11 cellular contexts compared by ENCODE assay signal in genomic region chr1:59631561-59631960, GRCh38.
"Had no signal": no experiment of that assay in that cellular context is flagged by ENCODE, and none has a peak within 500 bp of the region (broad histone marks: within the 10 kb centered on the region; RNA-seq: fewer than 3 reads in every experiment).

No MANE protein-coding gene starts in this region.

- H3K36me3 ChIP-seq: colonic mucosa, tibial nerve had no signal

- H3K4me3 ChIP-seq: colonic mucosa, tibial nerve had no signal

- ATAC-seq: activated CD8-positive, alpha-beta T cell treated with anti-CD3 and anti-CD28 coated beads, Interleukin-2, amount 10 ng/mL, durations not matched to agents 7 days and 5 days had no signal

- H3K27ac ChIP-seq: colonic mucosa had no signal

- H3K27me3 ChIP-seq: colonic mucosa, tibial nerve had no signal

- DNase-seq: activated CD4-positive, alpha-beta T cell treated with anti-CD3 and anti-CD28 coated beads for 4 hours; activated CD8-positive, alpha-beta memory T cell treated with anti-CD3 and anti-CD28 coated beads, Interleukin-2, amount 50 U/mL, for 48 hours; activated CD8-positive, alpha-beta T cell treated with anti-CD3 and anti-CD28 coated beads, Interleukin-2, amount 10 ng/mL, durations not matched to agents 7 days and 5 days; activated naive CD4-positive, alpha-beta T cell; caudate nucleus; colonic mucosa; glutamatergic neuron; mesendoderm; stimulated activated CD4-positive, alpha-beta T cell treated with anti-CD3 and anti-CD28 coated beads, Interleukin-4, amount 100 ng/mL, for 4 hours; T1000 had no signal

- H3K4me1 ChIP-seq: colonic mucosa had no signal

- H3K9me3 ChIP-seq: colonic mucosa, tibial nerve had no signal
